Comparison of ENCODE assay signal across 1 cellular context in the genomic region with DNA sequence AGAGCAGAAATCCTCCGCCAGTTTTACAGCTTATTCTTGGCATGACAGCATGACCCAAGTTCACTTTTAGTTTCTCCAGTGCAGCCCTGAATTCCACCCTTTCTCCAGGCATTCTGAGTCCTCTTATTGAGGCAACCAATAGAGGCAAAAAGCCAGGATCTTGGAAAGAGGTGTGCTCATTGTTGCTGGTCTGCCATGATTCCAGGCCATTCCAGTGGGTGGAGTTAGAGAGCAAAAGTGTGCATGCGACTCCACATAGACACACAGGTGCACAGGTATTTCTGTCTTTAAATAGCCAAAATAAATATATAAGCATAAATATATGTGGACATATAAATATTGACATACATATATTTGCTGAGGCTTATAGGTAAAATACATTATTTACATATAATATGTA.
TF ChIP-seq lines count a peak whose summit lies in the region.

No MANE protein-coding gene starts in this region.

TF ChIP-seq in H1, 55 proteins besides CTCF, POLR2A, EP300 and RAD21:
- TF ChIP-seq, protein P1, sequence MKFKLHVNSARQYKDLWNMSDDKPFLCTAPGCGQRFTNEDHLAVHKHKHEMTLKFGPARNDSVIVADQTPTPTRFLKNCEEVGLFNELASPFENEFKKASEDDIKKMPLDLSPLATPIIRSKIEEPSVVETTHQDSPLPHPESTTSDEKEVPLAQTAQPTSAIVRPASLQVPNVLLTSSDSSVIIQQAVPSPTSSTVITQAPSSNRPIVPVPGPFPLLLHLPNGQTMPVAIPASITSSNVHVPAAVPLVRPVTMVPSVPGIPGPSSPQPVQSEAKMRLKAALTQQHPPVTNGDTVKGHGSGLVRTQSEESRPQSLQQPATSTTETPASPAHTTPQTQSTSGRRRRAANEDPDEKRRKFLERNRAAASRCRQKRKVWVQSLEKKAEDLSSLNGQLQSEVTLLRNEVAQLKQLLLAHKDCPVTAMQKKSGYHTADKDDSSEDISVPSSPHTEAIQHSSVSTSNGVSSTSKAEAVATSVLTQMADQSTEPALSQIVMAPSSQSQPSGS (IDR thresholded peaks at IDR 0.05; ENCODE audit: low read length) = no peak
- TF ChIP-seq TCF12 (IDR thresholded peaks at IDR 0.05; ENCODE audit: low read depth, low read length) (no peak), JUN (IDR thresholded peaks at IDR 0.05; ENCODE audit: low read depth, low read length) (no peak), RNF2 (IDR thresholded peaks at IDR 0.05; ENCODE audit: borderline replicate concordance, low read depth, low read length, missing control alignments, poor library complexity, severe bottlenecking) (no peak), CHD2 (IDR thresholded peaks at IDR 0.05; ENCODE audit: low read length) (no peak), SUZ12 (IDR thresholded peaks at IDR 0.05; ENCODE audit: low read length) (no peak), NANOG (IDR thresholded peaks at IDR 0.05; ENCODE audit: insufficient read depth, low read depth, low read length, poor library complexity, severe bottlenecking) (no peak), CBX5 (IDR thresholded peaks at IDR 0.05; ENCODE audit: low read depth, low read length) (no peak), SP4 (IDR thresholded peaks at IDR 0.05; ENCODE audit: low read length) (no peak)
- TF ChIP-seq, protein P2, sequence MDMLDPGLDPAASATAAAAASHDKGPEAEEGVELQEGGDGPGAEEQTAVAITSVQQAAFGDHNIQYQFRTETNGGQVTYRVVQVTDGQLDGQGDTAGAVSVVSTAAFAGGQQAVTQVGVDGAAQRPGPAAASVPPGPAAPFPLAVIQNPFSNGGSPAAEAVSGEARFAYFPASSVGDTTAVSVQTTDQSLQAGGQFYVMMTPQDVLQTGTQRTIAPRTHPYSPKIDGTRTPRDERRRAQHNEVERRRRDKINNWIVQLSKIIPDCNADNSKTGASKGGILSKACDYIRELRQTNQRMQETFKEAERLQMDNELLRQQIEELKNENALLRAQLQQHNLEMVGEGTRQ (IDR thresholded peaks at IDR 0.05; ENCODE audit: low read length) = no peak
- TF ChIP-seq, protein P3, sequence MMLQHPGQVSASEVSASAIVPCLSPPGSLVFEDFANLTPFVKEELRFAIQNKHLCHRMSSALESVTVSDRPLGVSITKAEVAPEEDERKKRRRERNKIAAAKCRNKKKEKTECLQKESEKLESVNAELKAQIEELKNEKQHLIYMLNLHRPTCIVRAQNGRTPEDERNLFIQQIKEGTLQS (IDR thresholded peaks at IDR 0.05; ENCODE audit: insufficient read depth, low read depth, low read length) = no peak
